In genomic region chr1:153727463-153728304, GRCh38 we compare ENCODE assay signal across 1 cellular context.
TF ChIP-seq lines count a peak whose summit lies in the region.

A gene with protein sequence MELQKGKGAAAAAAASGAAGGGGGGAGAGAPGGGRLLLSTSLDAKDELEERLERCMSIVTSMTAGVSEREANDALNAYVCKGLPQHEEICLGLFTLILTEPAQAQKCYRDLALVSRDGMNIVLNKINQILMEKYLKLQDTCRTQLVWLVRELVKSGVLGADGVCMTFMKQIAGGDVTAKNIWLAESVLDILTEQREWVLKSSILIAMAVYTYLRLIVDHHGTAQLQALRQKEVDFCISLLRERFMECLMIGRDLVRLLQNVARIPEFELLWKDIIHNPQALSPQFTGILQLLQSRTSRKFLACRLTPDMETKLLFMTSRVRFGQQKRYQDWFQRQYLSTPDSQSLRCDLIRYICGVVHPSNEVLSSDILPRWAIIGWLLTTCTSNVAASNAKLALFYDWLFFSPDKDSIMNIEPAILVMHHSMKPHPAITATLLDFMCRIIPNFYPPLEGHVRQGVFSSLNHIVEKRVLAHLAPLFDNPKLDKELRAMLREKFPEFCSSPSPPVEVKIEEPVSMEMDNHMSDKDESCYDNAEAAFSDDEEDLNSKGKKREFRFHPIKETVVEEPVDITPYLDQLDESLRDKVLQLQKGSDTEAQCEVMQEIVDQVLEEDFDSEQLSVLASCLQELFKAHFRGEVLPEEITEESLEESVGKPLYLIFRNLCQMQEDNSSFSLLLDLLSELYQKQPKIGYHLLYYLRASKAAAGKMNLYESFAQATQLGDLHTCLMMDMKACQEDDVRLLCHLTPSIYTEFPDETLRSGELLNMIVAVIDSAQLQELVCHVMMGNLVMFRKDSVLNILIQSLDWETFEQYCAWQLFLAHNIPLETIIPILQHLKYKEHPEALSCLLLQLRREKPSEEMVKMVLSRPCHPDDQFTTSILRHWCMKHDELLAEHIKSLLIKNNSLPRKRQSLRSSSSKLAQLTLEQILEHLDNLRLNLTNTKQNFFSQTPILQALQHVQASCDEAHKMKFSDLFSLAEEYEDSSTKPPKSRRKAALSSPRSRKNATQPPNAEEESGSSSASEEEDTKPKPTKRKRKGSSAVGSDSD (plus strand): TSS chr1:153728050. CDS start chr1:153728635, 585 bp downstream.

TF ChIP-seq in H1, 55 proteins besides CTCF, POLR2A, EP300 and RAD21 (continued from another document):
- no peak for TF ChIP-seq CHD7 (IDR thresholded peaks at IDR 0.05; ENCODE audit: insufficient replicate concordance, low read length)
- TF ChIP-seq KDM1A (IDR thresholded peaks at IDR 0.05; ENCODE audit: borderline replicate concordance, low read length), result no peak
- no peak for TF ChIP-seq CHD1 (IDR thresholded peaks at IDR 0.05; ENCODE audit: low read depth, low read length)
- TF ChIP-seq EGR1 (IDR thresholded peaks at IDR 0.05; ENCODE audit: borderline replicate concordance, low read depth, low read length), result no peak
- TF ChIP-seq RNF2 (IDR thresholded peaks at IDR 0.05; ENCODE audit: borderline replicate concordance, low read depth, low read length, missing control alignments, poor library complexity, severe bottlenecking), result no peak
- no peak for TF ChIP-seq JUN (IDR thresholded peaks at IDR 0.05; ENCODE audit: low read depth, low read length)
- TF ChIP-seq, protein P1, sequence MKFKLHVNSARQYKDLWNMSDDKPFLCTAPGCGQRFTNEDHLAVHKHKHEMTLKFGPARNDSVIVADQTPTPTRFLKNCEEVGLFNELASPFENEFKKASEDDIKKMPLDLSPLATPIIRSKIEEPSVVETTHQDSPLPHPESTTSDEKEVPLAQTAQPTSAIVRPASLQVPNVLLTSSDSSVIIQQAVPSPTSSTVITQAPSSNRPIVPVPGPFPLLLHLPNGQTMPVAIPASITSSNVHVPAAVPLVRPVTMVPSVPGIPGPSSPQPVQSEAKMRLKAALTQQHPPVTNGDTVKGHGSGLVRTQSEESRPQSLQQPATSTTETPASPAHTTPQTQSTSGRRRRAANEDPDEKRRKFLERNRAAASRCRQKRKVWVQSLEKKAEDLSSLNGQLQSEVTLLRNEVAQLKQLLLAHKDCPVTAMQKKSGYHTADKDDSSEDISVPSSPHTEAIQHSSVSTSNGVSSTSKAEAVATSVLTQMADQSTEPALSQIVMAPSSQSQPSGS (IDR thresholded peaks at IDR 0.05; ENCODE audit: low read length), result no peak
- TF ChIP-seq SIN3A (conservative IDR thresholded peaks at IDR 0.05 in 1 of 2, IDR thresholded peaks at IDR 0.05 in 1 of 2; ENCODE audit: low read depth in 1 of 2, low read length in 2 of 2), result no peak; a peak in 1 of 4 replicates
- TF ChIP-seq CBX5 (IDR thresholded peaks at IDR 0.05; ENCODE audit: low read depth, low read length), result no peak
- TF ChIP-seq CREB1 (IDR thresholded peaks at IDR 0.05), result peak; percentile 81
- no peak for TF ChIP-seq SIRT6 (IDR thresholded peaks at IDR 0.05; ENCODE audit: low read length)
- TF ChIP-seq, protein P2, sequence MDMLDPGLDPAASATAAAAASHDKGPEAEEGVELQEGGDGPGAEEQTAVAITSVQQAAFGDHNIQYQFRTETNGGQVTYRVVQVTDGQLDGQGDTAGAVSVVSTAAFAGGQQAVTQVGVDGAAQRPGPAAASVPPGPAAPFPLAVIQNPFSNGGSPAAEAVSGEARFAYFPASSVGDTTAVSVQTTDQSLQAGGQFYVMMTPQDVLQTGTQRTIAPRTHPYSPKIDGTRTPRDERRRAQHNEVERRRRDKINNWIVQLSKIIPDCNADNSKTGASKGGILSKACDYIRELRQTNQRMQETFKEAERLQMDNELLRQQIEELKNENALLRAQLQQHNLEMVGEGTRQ (IDR thresholded peaks at IDR 0.05; ENCODE audit: low read length), result no peak
- no peak for TF ChIP-seq CEBPB (IDR thresholded peaks at IDR 0.05; ENCODE audit: low read depth, low read length)
- no peak for TF ChIP-seq SP4 (IDR thresholded peaks at IDR 0.05; ENCODE audit: low read length)
- no peak for TF ChIP-seq NANOG (IDR thresholded peaks at IDR 0.05; ENCODE audit: insufficient read depth, low read depth, low read length, poor library complexity, severe bottlenecking)
- peak; percentile 72 for TF ChIP-seq YY1 (IDR thresholded peaks at IDR 0.05; ENCODE audit: low read depth, low read length)
- no peak for TF ChIP-seq TEAD4 (IDR thresholded peaks at IDR 0.05; ENCODE audit: low read depth, low read length)
- no peak for TF ChIP-seq POU5F1 (IDR thresholded peaks at IDR 0.05; ENCODE audit: low read depth, low read length)
- TF ChIP-seq FOSL1 (IDR thresholded peaks at IDR 0.05; ENCODE audit: insufficient read depth, low read depth, low read length), result no peak
- TF ChIP-seq SRF (IDR thresholded peaks at IDR 0.05; ENCODE audit: low read depth, low read length), result no peak
- TF ChIP-seq RXRA (IDR thresholded peaks at IDR 0.05; ENCODE audit: insufficient read depth, low read depth, low read length), result no peak
- TF ChIP-seq TCF12 (IDR thresholded peaks at IDR 0.05; ENCODE audit: low read depth, low read length), result no peak
- no peak for TF ChIP-seq SUZ12 (IDR thresholded peaks at IDR 0.05; ENCODE audit: low read length)
- peak; percentile 24; the same call in 1 of the 2 replicates for TF ChIP-seq RFX5 (IDR thresholded peaks at IDR 0.05; ENCODE audit: borderline replicate concordance, low read depth, low read length)
- TF ChIP-seq RBBP5 (IDR thresholded peaks at IDR 0.05; ENCODE audit: borderline replicate concordance, low read depth, low read length), result no peak
- peak; percentile 45 for TF ChIP-seq TAF1 (IDR thresholded peaks at IDR 0.05; ENCODE audit: low read depth, low read length)
- peak; percentile 55; the same call in 1 of the 2 replicates for TF ChIP-seq PHF8 (conservative IDR thresholded peaks at IDR 0.05; ENCODE audit: low read depth, low read length)
- no peak for TF ChIP-seq HDAC6 (IDR thresholded peaks at IDR 0.05; ENCODE audit: low read depth, low read length)
- TF ChIP-seq, protein P3, sequence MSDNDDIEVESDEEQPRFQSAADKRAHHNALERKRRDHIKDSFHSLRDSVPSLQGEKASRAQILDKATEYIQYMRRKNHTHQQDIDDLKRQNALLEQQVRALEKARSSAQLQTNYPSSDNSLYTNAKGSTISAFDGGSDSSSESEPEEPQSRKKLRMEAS (IDR thresholded peaks at IDR 0.05), result peak; percentile 45; the same call in 1 of the 2 replicates
- peak; percentile 80 for TF ChIP-seq KDM5A (IDR thresholded peaks at IDR 0.05; ENCODE audit: low read length)
- no peak for TF ChIP-seq EZH2 (IDR thresholded peaks at IDR 0.05; ENCODE audit: low read depth, low read length, severe bottlenecking)
- TF ChIP-seq CHD2 (IDR thresholded peaks at IDR 0.05; ENCODE audit: low read length), result peak; percentile 90
- no peak for TF ChIP-seq ATF3 (IDR thresholded peaks at IDR 0.05; ENCODE audit: insufficient read depth, low read depth, low read length)
- TF ChIP-seq HDAC2 (IDR thresholded peaks at IDR 0.05; ENCODE audit: borderline replicate concordance in 1 of 2, low read depth in 2 of 2, low read length in 2 of 2), result no peak
- peak; percentile 67 for TF ChIP-seq POLR2AphosphoS5 (IDR thresholded peaks at IDR 0.05; ENCODE audit: low read depth, low read length)
- TF ChIP-seq TAF7 (optimal IDR thresholded peaks at IDR 0.05; ENCODE audit: borderline replicate concordance, low read depth, low read length), result peak; percentile 15
- TF ChIP-seq GTF2F1 (IDR thresholded peaks at IDR 0.05; ENCODE audit: borderline replicate concordance, low read depth, low read length), result no peak
- TF ChIP-seq CTBP2 (IDR thresholded peaks at IDR 0.05; ENCODE audit: borderline replicate concordance, insufficient read depth, insufficient read length, low read length), result no peak
- TF ChIP-seq BRCA1 (IDR thresholded peaks at IDR 0.05; ENCODE audit: low read depth, low read length), result no peak
- TF ChIP-seq SP1 (IDR thresholded peaks at IDR 0.05; ENCODE audit: low read depth, low read length), result peak; percentile 98
- no peak for TF ChIP-seq SAP30 (IDR thresholded peaks at IDR 0.05; ENCODE audit: insufficient read depth, insufficient replicate concordance, low read length)
- TF ChIP-seq BCL11A (IDR thresholded peaks at IDR 0.05; ENCODE audit: low read depth in 2 of 2, low read length in 2 of 2), result no peak
- peak; percentile 78 for TF ChIP-seq SP2 (IDR thresholded peaks at IDR 0.05; ENCODE audit: low read length)
- TF ChIP-seq ZNF274 (IDR thresholded peaks at IDR 0.05; ENCODE audit: borderline replicate concordance, extremely low read depth, low read length), result no peak
- TF ChIP-seq BACH1 (IDR thresholded peaks at IDR 0.05; ENCODE audit: low read length), result no peak; the same call in 1 of the 2 replicates
- no peak; the same call in 1 of the 2 replicates for TF ChIP-seq TBP (IDR thresholded peaks at IDR 0.05; ENCODE audit: low read depth, low read length)
- TF ChIP-seq SIX5 (IDR thresholded peaks at IDR 0.05; ENCODE audit: low read depth, low read length), result no peak
- TF ChIP-seq JUND (IDR thresholded peaks at IDR 0.05; ENCODE audit: low read length), result no peak
- TF ChIP-seq MAFK (IDR thresholded peaks at IDR 0.05; ENCODE audit: low read depth, low read length), result no peak
- TF ChIP-seq CBX8 (IDR thresholded peaks at IDR 0.05; ENCODE audit: borderline replicate concordance, low read depth, low read length), result no peak
- peak; percentile 72; the same call in 1 of the 2 replicates for TF ChIP-seq GABPA (IDR thresholded peaks at IDR 0.05; ENCODE audit: borderline replicate concordance, insufficient read depth, low read length)
- TF ChIP-seq ASH2L (IDR thresholded peaks at IDR 0.05; ENCODE audit: low read length), result no peak
- TF ChIP-seq NRF1 (IDR thresholded peaks at IDR 0.05; ENCODE audit: low read depth, low read length), result peak; percentile 81
- TF ChIP-seq KDM4A (IDR thresholded peaks at IDR 0.05; ENCODE audit: low read depth, low read length, severe bottlenecking), result no peak
TF ChIP-seq in H1: peak in this region for 15.
